22 cellular contexts compared by ENCODE assay signal in genomic region chr13:56351041-56351440, GRCh38.
DNase-seq lines count a peak whose midpoint lies in the region; ATAC-seq and TF ChIP-seq lines count a peak whose summit lies in the region.
"Had no signal": no experiment of that assay in that cellular context is flagged by ENCODE, and none has a peak within 500 bp of the region (broad histone marks: within the 10 kb centered on the region; RNA-seq: fewer than 3 reads in every experiment).

No MANE protein-coding gene starts in this region.

- H3K36me3 ChIP-seq in PC-3 (ENCODE audit: low read depth, low read length) (no peaks in the 10 kb centered on the region), OCI-LY7 (ENCODE audit: insufficient read depth, low read length) (no peaks in the 10 kb centered on the region), gastrocnemius medialis (no peaks in the 10 kb centered on the region)
- H3K36me3 ChIP-seq: prostate gland, tibial artery had no signal

- no peaks in the 10 kb centered on the region for H3K4me1 ChIP-seq in PC-3 (ENCODE audit: insufficient read depth, low read length)
- H3K4me1 ChIP-seq in OCI-LY7 (ENCODE audit: insufficient read depth, low read length, poor library complexity, severe bottlenecking), result no peaks in the 10 kb centered on the region
- no peaks in the 10 kb centered on the region for H3K4me1 ChIP-seq in gastrocnemius medialis
- H3K4me1 ChIP-seq: prostate gland had no signal

- no peak for TF ChIP-seq CTCF in PC-3 (conservative IDR thresholded peaks at IDR 0.05; ENCODE audit: low read depth, low read length)
- no peak for TF ChIP-seq CTCF in OCI-LY7 (conservative IDR thresholded peaks at IDR 0.05; ENCODE audit: low read length)
- no peak for TF ChIP-seq CTCF in gastrocnemius medialis (IDR thresholded peaks at IDR 0.05 in 4 of 5, conservative IDR thresholded peaks at IDR 0.05 in 1 of 5)

- no peaks in the 10 kb centered on the region for H3F3A ChIP-seq in PC-3 (ENCODE audit: low read length, unreplicated experiment)

- no peaks in the 10 kb centered on the region for H4K20me1 ChIP-seq in PC-3 (ENCODE audit: low read length)
- H4K20me1 ChIP-seq in OCI-LY7 (ENCODE audit: insufficient read depth, low read length), result no peaks in the 10 kb centered on the region

- H3K27me3 ChIP-seq in PC-3 (ENCODE audit: low read length), result no peaks in the 10 kb centered on the region
- H3K27me3 ChIP-seq in gastrocnemius medialis, result no peaks in the 10 kb centered on the region
- H3K27me3 ChIP-seq: tibial artery had no signal

- H3K27ac ChIP-seq in PC-3 (ENCODE audit: low read length) (no peak overlapping the region), OCI-LY7 (ENCODE audit: low read depth, low read length, poor library complexity, severe bottlenecking) (no peak overlapping the region), gastrocnemius medialis (no peak overlapping the region)
- H3K27ac ChIP-seq: prostate gland, tibial artery had no signal

- no peak overlapping the region for H3K27ac Mint-ChIP-seq in activated T-helper 1 cell treated with anti-CD3 and anti-CD28 coated beads, Interleukin-12 subunit alpha, Interleukin-12 subunit beta, Interleukin-2, Interleukin-4 antibody, amounts not matched to agents 30 ng/mL and 10 ng/mL and 1 ng/mL, durations not matched to agents 14 hours and 24 hours and 36 hours
- H3K27ac Mint-ChIP-seq: activated CD8-positive, alpha-beta memory T cell treated with anti-CD3 and anti-CD28 coated beads, Interleukin-2, amount 10 ng/mL, durations not matched to agents 7 days and 5 days; B cell; memory B cell; natural killer cell treated with Interleukin-12 subunit alpha and Interleukin-12 subunit beta and Interleukin-15 and Interleukin-18, amount 100 ng/mL, for 72 hours; T-helper 17 cell had no signal

- BruUV-seq in PC-3 (replicated peaks; lab: Mats Ljungman, UMichigan) (no TSS peak), OCI-LY7 (replicated peaks; lab: Mats Ljungman, UMichigan) (no TSS peak)

- H3K27me3 Mint-ChIP-seq in activated T-helper 1 cell treated with anti-CD3 and anti-CD28 coated beads, Interleukin-12 subunit alpha, Interleukin-12 subunit beta, Interleukin-2, Interleukin-4 antibody, amounts not matched to agents 30 ng/mL and 10 ng/mL and 1 ng/mL, durations not matched to agents 14 hours and 24 hours and 36 hours (ENCODE audit: insufficient read depth), result no peaks in the 10 kb centered on the region
- H3K27me3 Mint-ChIP-seq: activated CD8-positive, alpha-beta memory T cell treated with anti-CD3 and anti-CD28 coated beads, Interleukin-2, amount 10 ng/mL, durations not matched to agents 7 days and 5 days; B cell; memory B cell; natural killer cell treated with Interleukin-12 subunit alpha and Interleukin-12 subunit beta and Interleukin-15 and Interleukin-18, amount 100 ng/mL, for 72 hours; T-helper 17 cell had no signal

- H3K9me2 ChIP-seq in PC-3 (replicated peaks; ENCODE audit: low read length) (no peaks in the 10 kb centered on the region), OCI-LY7 (ENCODE audit: insufficient read depth, low read length) (no peaks in the 10 kb centered on the region)

- no peaks in the 10 kb centered on the region for H3K4me1 Mint-ChIP-seq in activated T-helper 1 cell treated with anti-CD3 and anti-CD28 coated beads, Interleukin-12 subunit alpha, Interleukin-12 subunit beta, Interleukin-2, Interleukin-4 antibody, amounts not matched to agents 30 ng/mL and 10 ng/mL and 1 ng/mL, durations not matched to agents 14 hours and 24 hours and 36 hours (ENCODE audit: low read depth)
- H3K4me1 Mint-ChIP-seq: activated CD8-positive, alpha-beta memory T cell treated with anti-CD3 and anti-CD28 coated beads, Interleukin-2, amount 10 ng/mL, durations not matched to agents 7 days and 5 days; B cell; memory B cell; T-helper 17 cell had no signal

- in situ Hi-C loops in Caki2 (cut with HindIII; ENCODE audit: low pct_unique_long_range_greater_than_20kb, low sequenced_read_pairs) (no loop called here), gastrocnemius medialis (cut with MboI; ENCODE audit: low sequenced_read_pairs in 4 of 4) (no loop called here)

- CTCF ChIA-PET in PC-3 (lab: Charles Lee) (no interaction called here), OCI-LY7 (lab: Charles Lee; ENCODE audit: unreplicated experiment) (no interaction called here)

- no peak overlapping the region for H2AFZ ChIP-seq in PC-3 (ENCODE audit: low read length)
- no peak overlapping the region for H2AFZ ChIP-seq in OCI-LY7 (ENCODE audit: low read length)

- H3K9me3 Mint-ChIP-seq in activated T-helper 1 cell treated with anti-CD3 and anti-CD28 coated beads, Interleukin-12 subunit alpha, Interleukin-12 subunit beta, Interleukin-2, Interleukin-4 antibody, amounts not matched to agents 30 ng/mL and 10 ng/mL and 1 ng/mL, durations not matched to agents 14 hours and 24 hours and 36 hours, result peaks cover 28% of the 10 kb centered on the region

- TF ChIP-seq POLR2A in gastrocnemius medialis (IDR thresholded peaks at IDR 0.05), result no peak

- H3K4me3 ChIP-seq in PC-3 (ENCODE audit: low read length), result no peak overlapping the region
- H3K4me3 ChIP-seq in OCI-LY7 (ENCODE audit: low read depth, low read length, poor library complexity, severe bottlenecking), result no peak overlapping the region
- no peak overlapping the region for H3K4me3 ChIP-seq in gastrocnemius medialis
- H3K4me3 ChIP-seq: prostate gland, tibial artery had no signal

- ATAC-seq in PC-3 (peak; percentile 88), gastrocnemius medialis (no peak), GM18870 (IDR thresholded peaks at IDR 0.05; ENCODE audit: unreplicated experiment) (no peak)
- ATAC-seq: activated CD4-positive, CD25-positive, alpha-beta regulatory T cell treated with anti-CD3 and anti-CD28 coated beads, Interleukin-2, amount 50 U/mL, for 24 hours; activated CD8-positive, alpha-beta memory T cell treated with anti-CD3 and anti-CD28 coated beads, Interleukin-2, amount 10 ng/mL, durations not matched to agents 7 days and 5 days; natural killer cell treated with Interleukin-12 subunit alpha and Interleukin-12 subunit beta and Interleukin-15 and Interleukin-18, amount 100 ng/mL, for 72 hours; T-helper 17 cell had no signal

- POLR2A ChIA-PET in PC-3 (lab: Charles Lee; ENCODE audit: unreplicated experiment), result interaction anchor here (0.7 kb wide), 1 partner anchor 1184 kb away, joined by 4 read pairs; no protein-coding TSS in a partner anchor
- POLR2A ChIA-PET in OCI-LY7 (lab: Charles Lee), result no interaction called here

- no peaks in the 10 kb centered on the region for H3K79me2 ChIP-seq in PC-3 (ENCODE audit: low read length)
- no peaks in the 10 kb centered on the region for H3K79me2 ChIP-seq in OCI-LY7 (ENCODE audit: insufficient read depth, low read depth, low read length)

- DNase-seq in Caki2 (ENCODE audit: low read depth) (peak; percentile 63), HPDE6-E6E7 (ENCODE audit: extremely low spot score) (peak; percentile 33), PC-3 (peak; percentile 28), iPS DF 4.7 (ENCODE audit: extremely low read depth, low spot score) (peak; percentile 9), OCI-LY7 (ENCODE audit: low spot score) (no peak), gastrocnemius medialis (no peak)
- DNase-seq in activated T-helper 1 cell treated with anti-CD3 and anti-CD28 coated beads, Interleukin-12 subunit alpha, Interleukin-12 subunit beta, Interleukin-2, Interleukin-4 antibody, amounts not matched to agents 30 ng/mL and 10 ng/mL and 1 ng/mL, durations not matched to agents 14 hours and 24 hours and 36 hours (ENCODE audit: low spot score), result no peak
- DNase-seq: activated CD8-positive, alpha-beta memory T cell treated with anti-CD3 and anti-CD28 coated beads, Interleukin-2, amount 10 ng/mL, durations not matched to agents 7 days and 5 days; activated effector memory CD4-positive, alpha-beta T cell treated with anti-CD3 and anti-CD28 coated beads, Interleukin-2, amount 50 U/mL, for 16 hours; amniotic stem cell; DND-41; KG1; NCI-H1694 treated with DMSO at 0.1 percent for 48 hours; SIG-M5; T-helper 17 cell; tibial artery had no signal

- peaks cover 2% of the 10 kb centered on the region for H3K9me3 ChIP-seq in PC-3 (ENCODE audit: low read length)
- no peaks in the 10 kb centered on the region; the same call in 1 of the 2 replicates for H3K9me3 ChIP-seq in OCI-LY7 (ENCODE audit: low read length)
- H3K9me3 ChIP-seq in gastrocnemius medialis, result no peaks in the 10 kb centered on the region
- H3K9me3 ChIP-seq: prostate gland, tibial artery had no signal

- no peak overlapping the region for H3K4me3 Mint-ChIP-seq in activated T-helper 1 cell treated with anti-CD3 and anti-CD28 coated beads, Interleukin-12 subunit alpha, Interleukin-12 subunit beta, Interleukin-2, Interleukin-4 antibody, amounts not matched to agents 30 ng/mL and 10 ng/mL and 1 ng/mL, durations not matched to agents 14 hours and 24 hours and 36 hours
- H3K4me3 Mint-ChIP-seq: activated CD8-positive, alpha-beta memory T cell treated with anti-CD3 and anti-CD28 coated beads, Interleukin-2, amount 10 ng/mL, durations not matched to agents 7 days and 5 days; B cell; memory B cell; natural killer cell treated with Interleukin-12 subunit alpha and Interleukin-12 subunit beta and Interleukin-15 and Interleukin-18, amount 100 ng/mL, for 72 hours; T-helper 17 cell had no signal

- intact Hi-C loops in PC-3 (cut with micrococcal nuclease), result loop anchor here (10.0 kb wide), 1 partner anchor 1046 kb away; no protein-coding TSS in a partner anchor
- intact Hi-C loops in OCI-LY7 (cut with micrococcal nuclease; ENCODE audit: unreplicated experiment), result no loop called here
- intact Hi-C loops in gastrocnemius medialis (cut with DNase I; ENCODE audit: low total_unique reads), result no loop called here
- intact Hi-C loops in activated T-helper 1 cell treated with anti-CD3 and anti-CD28 coated beads, Interleukin-12 subunit alpha, Interleukin-12 subunit beta, Interleukin-2, Interleukin-4 antibody, amounts not matched to agents 30 ng/mL and 10 ng/mL and 1 ng/mL, durations not matched to agents 14 hours and 24 hours and 36 hours (cut with micrococcal nuclease), result no loop called here

- H3K9ac ChIP-seq in PC-3 (ENCODE audit: low read length), result no peak overlapping the region

- H3K4me2 ChIP-seq in PC-3 (ENCODE audit: low read length), result no peak overlapping the region
- no peak overlapping the region for H3K4me2 ChIP-seq in OCI-LY7 (ENCODE audit: low read length)

- H3K36me3 Mint-ChIP-seq in activated T-helper 1 cell treated with anti-CD3 and anti-CD28 coated beads, Interleukin-12 subunit alpha, Interleukin-12 subunit beta, Interleukin-2, Interleukin-4 antibody, amounts not matched to agents 30 ng/mL and 10 ng/mL and 1 ng/mL, durations not matched to agents 14 hours and 24 hours and 36 hours (ENCODE audit: low read depth), result no peaks in the 10 kb centered on the region
- H3K36me3 Mint-ChIP-seq: activated CD8-positive, alpha-beta memory T cell treated with anti-CD3 and anti-CD28 coated beads, Interleukin-2, amount 10 ng/mL, durations not matched to agents 7 days and 5 days; memory B cell had no signal

Comparison
In these comparisons a context has a peak if more than half of its experiments do, and no peak if none do; other contexts are left out.
1. DNase-seq: peak in Caki2 (single experiment), HPDE6-E6E7 (single experiment), PC-3 (single experiment) and iPS DF 4.7 (single experiment); none in OCI-LY7 (single experiment), gastrocnemius medialis (0 of 2) and activated T-helper 1 cell treated with anti-CD3 and anti-CD28 coated beads, Interleukin-12 subunit alpha, Interleukin-12 subunit beta, Interleukin-2, Interleukin-4 antibody, amounts not matched to agents 30 ng/mL and 10 ng/mL and 1 ng/mL, durations not matched to agents 14 hours and 24 hours and 36 hours (single experiment).